ENCODE assay signal across 19 cellular contexts in genomic region chr13:90395846-90396245, GRCh38.
DNase-seq lines count a peak whose midpoint lies in the region; FAIRE-seq and TF ChIP-seq lines count a peak whose summit lies in the region.
"Had no signal": no experiment of that assay in that cellular context is flagged by ENCODE, and none has a peak within 500 bp of the region (broad histone marks: within the 10 kb centered on the region; RNA-seq: fewer than 3 reads in every experiment).

No MANE protein-coding gene starts in this region.

- no peaks in the 10 kb centered on the region for H3K27me3 Mint-ChIP-seq in endodermal cell (ENCODE audit: insufficient read depth)
- H3K27me3 Mint-ChIP-seq: B cell had no signal

- intact Hi-C loops in PC-9 (cut with micrococcal nuclease; ENCODE audit: unreplicated experiment), result no loop called here

- WGBS in endodermal cell (ENCODE audit: insufficient coverage in 1 of 2, insufficient read length in 1 of 2), 2 experiments, result 70 to 100% methylated on average over 1 to 3 of the region's 3 CpGs

- peak overlapping the region; percentile 26 for H3K4me3 Mint-ChIP-seq in endodermal cell
- H3K4me3 Mint-ChIP-seq: B cell; CD8-positive, alpha-beta T cell; HFFc6 had no signal

- FAIRE-seq in G401.6 (lab: Jason Lieb, UNC), result peak; percentile 99
- FAIRE-seq: GM12892, GM18507, H54 had no signal

- H3K9me3 Mint-ChIP-seq in endodermal cell, result peaks cover 26% of the 10 kb centered on the region

- BruUV-seq in PC-9 (replicated peaks; lab: Mats Ljungman, UMichigan), result no TSS peak

- H3K79me2 ChIP-seq in PC-9 (ENCODE audit: low read depth), result no peaks in the 10 kb centered on the region

- H3K9me2 ChIP-seq in PC-9 (ENCODE audit: insufficient read depth), result no peaks in the 10 kb centered on the region

- no peak overlapping the region for H3K4me3 ChIP-seq in HUES48 (ENCODE audit: low read depth, low read length)
- H3K4me3 ChIP-seq in PC-9, result no peak overlapping the region
- H3K4me3 ChIP-seq in endodermal cell (ENCODE audit: low read length), result peak overlapping the region; percentile 50
- H3K4me3 ChIP-seq: BLaER1 treated with 17β-estradiol and CSF1 and Interleukin-3, amounts not matched to agents 10 nM and 100 nM; GM23248 had no signal

- no peaks in the 10 kb centered on the region for H4K20me1 ChIP-seq in PC-9 (ENCODE audit: insufficient read depth)
- H4K20me1 ChIP-seq: BLaER1 treated with 17β-estradiol and CSF1 and Interleukin-3, amounts not matched to agents 10 nM and 100 nM had no signal

- H3K36me3 ChIP-seq in HUES48 (ENCODE audit: control insufficient read depth, insufficient read depth, low read length) (no peaks in the 10 kb centered on the region), PC-9 (ENCODE audit: low read depth) (no peaks in the 10 kb centered on the region), endodermal cell (ENCODE audit: control insufficient read depth, insufficient read depth, low read length) (no peaks in the 10 kb centered on the region)
- H3K36me3 ChIP-seq: BLaER1 treated with 17β-estradiol and CSF1 and Interleukin-3, amounts not matched to agents 10 nM and 100 nM had no signal

- H3K4me1 Mint-ChIP-seq in endodermal cell, result peaks cover 22% of the 10 kb centered on the region
- H3K4me1 Mint-ChIP-seq: B cell had no signal

- 0 out of 2 replicates have a peak overlapping the region, but pooled peaks have one; percentile 43 for H2AFZ ChIP-seq in PC-9
- H2AFZ ChIP-seq: GM23248 had no signal

- DNase-seq in PC-9 (no peak), endodermal cell (no peak), hepatic stellate cell (ENCODE audit: low spot score) (no peak), activated gamma-delta T cell treated with Interleukin-2 at 50 U/mL for 16 hours (no peak), NCI-H748 treated with DMSO at 0.1 percent for 48 hours (lab: John Stamatoyannopoulos, UW) (no peak)
- DNase-seq: Calu3; CD8-positive, alpha-beta T cell; DMS79 treated with DMSO at 0.1 percent for 48 hours; GM23248; HFFc6; IMR-90; KBM-7 had no signal

- TF ChIP-seq CTCF in PC-9 (conservative IDR thresholded peaks at IDR 0.05), result no peak
- no peak for TF ChIP-seq CTCF in endodermal cell (conservative IDR thresholded peaks at IDR 0.05)

- peaks cover 20% of the 10 kb centered on the region for H3K4me1 ChIP-seq in HUES48 (ENCODE audit: control insufficient read depth, insufficient read depth, low read length)
- H3K4me1 ChIP-seq in PC-9 (replicated peaks; ENCODE audit: insufficient read depth), result no peaks in the 10 kb centered on the region
- H3K4me1 ChIP-seq in endodermal cell (ENCODE audit: control insufficient read depth, insufficient read depth, low read length), result peaks cover 8% of the 10 kb centered on the region
- H3K4me1 ChIP-seq: BLaER1 treated with 17β-estradiol and CSF1 and Interleukin-3, amounts not matched to agents 10 nM and 100 nM had no signal

- no peak overlapping the region for H3K4me2 ChIP-seq in PC-9
- H3K4me2 ChIP-seq: BLaER1 treated with 17β-estradiol and CSF1 and Interleukin-3, amounts not matched to agents 10 nM and 100 nM had no signal

- H3K27ac ChIP-seq in HUES48 (ENCODE audit: low read depth, low read length), result peak overlapping the region; percentile 57
- H3K27ac ChIP-seq in PC-9, result no peak overlapping the region
- no peak overlapping the region for H3K27ac ChIP-seq in endodermal cell (ENCODE audit: low read depth, low read length)
- H3K27ac ChIP-seq: BLaER1 treated with 17β-estradiol and CSF1 and Interleukin-3, amounts not matched to agents 10 nM and 100 nM; GM23248 had no signal

- no peaks in the 10 kb centered on the region for H3F3A ChIP-seq in PC-9 (ENCODE audit: insufficient read depth, low read depth)

- H3K9me3 ChIP-seq in HUES48 (ENCODE audit: control insufficient read depth, insufficient read depth, low read length) (no peaks in the 10 kb centered on the region), PC-9 (ENCODE audit: insufficient read depth, low read depth) (no peaks in the 10 kb centered on the region), endodermal cell (ENCODE audit: control insufficient read depth, low read length) (peaks cover 24% of the 10 kb centered on the region)
- H3K9me3 ChIP-seq: BLaER1 treated with 17β-estradiol and CSF1 and Interleukin-3, amounts not matched to agents 10 nM and 100 nM had no signal

- H3K9ac ChIP-seq in HUES48 (ENCODE audit: low read depth, low read length) (no peak overlapping the region), endodermal cell (ENCODE audit: extremely low read depth, low read length, poor library complexity, severe bottlenecking) (no peak overlapping the region)
- H3K9ac ChIP-seq: BLaER1 treated with 17β-estradiol and CSF1 and Interleukin-3, amounts not matched to agents 10 nM and 100 nM; GM23248 had no signal

- POLR2A ChIA-PET in PC-9 (lab: Charles Lee; ENCODE audit: unreplicated experiment), result no interaction called here

- H3K36me3 Mint-ChIP-seq in endodermal cell (ENCODE audit: low read depth), result peaks cover 10% of the 10 kb centered on the region
- H3K36me3 Mint-ChIP-seq: CD8-positive, alpha-beta T cell had no signal

- H3K27me3 ChIP-seq in HUES48 (ENCODE audit: control insufficient read depth, insufficient read depth, low read length), result no peaks in the 10 kb centered on the region
- H3K27me3 ChIP-seq in PC-9 (ENCODE audit: insufficient read depth, low read depth), result no peaks in the 10 kb centered on the region
- no peaks in the 10 kb centered on the region for H3K27me3 ChIP-seq in endodermal cell (ENCODE audit: control insufficient read depth, insufficient read depth, low read length, poor library complexity, severe bottlenecking)
- H3K27me3 ChIP-seq: BLaER1 treated with 17β-estradiol and CSF1 and Interleukin-3, amounts not matched to agents 10 nM and 100 nM had no signal

- CTCF ChIA-PET in PC-9 (lab: Charles Lee), result no interaction called here

- peak overlapping the region; percentile 94 for H3K27ac Mint-ChIP-seq in endodermal cell
- H3K27ac Mint-ChIP-seq: B cell; CD8-positive, alpha-beta T cell; HFFc6 had no signal
